16 cellular contexts compared by ENCODE assay signal in the genomic region with DNA sequence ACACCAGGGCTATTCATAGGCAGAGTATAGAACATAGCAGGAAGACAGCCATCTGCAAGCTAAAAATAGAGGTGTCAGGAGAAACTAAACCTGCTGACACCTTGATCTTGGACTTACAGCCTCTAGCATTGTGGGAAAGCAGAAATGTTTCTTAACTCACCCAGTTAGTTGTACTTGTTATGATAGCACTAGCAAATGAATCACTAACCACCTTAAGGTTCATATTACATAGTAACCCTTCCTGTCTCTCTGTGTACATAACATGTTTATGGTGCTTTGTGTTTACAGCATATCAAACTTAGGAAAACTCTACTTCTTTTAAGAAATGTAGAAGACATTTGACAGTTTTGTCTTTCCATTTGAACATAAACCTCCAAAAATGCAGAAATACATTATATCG.
DNase-seq lines count a peak whose midpoint lies in the region.
"Had no signal": no experiment of that assay in that cellular context is flagged by ENCODE, and none has a peak within 500 bp of the region (broad histone marks: within the 10 kb centered on the region; RNA-seq: fewer than 3 reads in every experiment).

No MANE protein-coding gene starts in this region.

- in situ Hi-C loops in Caki2 (cut with HindIII; ENCODE audit: low pct_unique_long_range_greater_than_20kb, low sequenced_read_pairs) = no loop called here

- DNase-seq in Caki2 (ENCODE audit: low read depth) (peak; percentile 17), HPDE6-E6E7 (ENCODE audit: extremely low spot score) (peak; percentile 1), RPMI8226 (peak; percentile 20), kidney glomerular epithelial cell (lab: John Stamatoyannopoulos, UW) (peak; percentile 13), NCI-H187 (lab: John Stamatoyannopoulos, UW) (no peak)
- no peak for DNase-seq in activated CD4-positive, alpha-beta T cell treated with anti-CD3 and anti-CD28 coated beads, Interleukin-2, amount 50 U/mL, for 48 hours
- no peak for DNase-seq in activated CD4-positive, alpha-beta T cell treated with anti-CD3 and anti-CD28 coated beads for 48 hours
- DNase-seq: Caco-2, DMS79, GDM1, GM23248, MM.1S, NCI-H1105, NCI-H1694, PC-9, Right ventricle myocardium superior had no signal

Comparison
In these comparisons a context has a peak if more than half of its experiments do, and no peak if none do; other contexts are left out.
1. DNase-seq: peak in Caki2 (single experiment), HPDE6-E6E7 (single experiment), RPMI8226 (single experiment) and kidney glomerular epithelial cell (single experiment); none in activated CD4-positive, alpha-beta T cell treated with anti-CD3 and anti-CD28 coated beads, Interleukin-2, amount 50 U/mL, for 48 hours (0 of 2), NCI-H187 (0 of 2) and activated CD4-positive, alpha-beta T cell treated with anti-CD3 and anti-CD28 coated beads for 48 hours (single experiment).